In the genomic region with DNA sequence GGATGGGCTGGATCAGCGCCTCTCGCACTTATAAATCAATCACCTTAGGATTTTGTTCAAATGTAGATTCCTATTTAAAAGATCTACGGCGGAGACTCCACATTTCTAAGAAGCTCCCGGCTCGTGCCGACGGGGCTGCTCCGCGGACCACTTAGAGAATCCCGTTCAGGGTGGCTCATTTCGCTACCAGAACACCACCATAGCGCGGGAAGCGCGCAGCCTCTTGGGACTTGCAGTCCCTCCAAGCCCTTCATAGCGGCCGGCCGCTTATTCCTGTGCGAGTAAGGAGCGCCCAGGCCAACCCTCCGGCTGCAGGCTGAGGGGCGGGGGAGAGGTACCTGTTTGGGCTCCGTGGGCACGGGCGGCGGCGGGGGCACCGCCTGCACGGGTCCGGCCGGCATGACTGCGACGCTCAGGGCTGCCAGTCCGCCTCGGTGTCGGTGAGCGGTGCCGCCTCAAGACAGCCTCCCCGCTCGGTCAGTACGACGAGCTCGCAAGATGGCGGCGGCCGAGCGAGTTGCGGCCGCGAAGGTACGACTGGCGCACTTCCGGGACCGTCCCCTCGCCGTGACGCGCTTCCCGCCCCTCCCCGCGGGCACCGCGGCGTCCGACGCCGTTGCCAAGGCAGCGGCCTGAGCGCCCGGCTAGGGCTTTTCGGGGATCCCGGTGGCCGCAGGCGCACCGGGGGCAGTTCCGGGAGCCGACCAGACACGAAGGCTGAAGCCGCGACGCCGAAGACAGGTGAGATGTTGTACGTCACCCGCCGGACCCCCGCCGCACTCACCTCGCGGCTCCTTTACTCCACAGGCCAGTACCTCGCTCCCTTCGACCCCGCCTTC, we compare ENCODE assay signal across 8 cellular contexts. TPM values are rescaled to one million over a fixed set of nuclear protein-coding genes. Genes with fewer than 3 reads are reported as not detected.
A peak's percentile ranks its signal among the peaks of the same experiment; 100 is the strongest.
DNase-seq lines count a peak whose midpoint lies in the region; ATAC-seq, FAIRE-seq and TF ChIP-seq lines count a peak whose summit lies in the region.

TSS of gene CCDC157 (plus strand) at position 616 of the 839 bp plus-strand sequence. CDS start 8,994 bp downstream, outside the sequence.
TSS of gene SF3A1 (minus strand) at position 503 of the 839 bp plus-strand sequence. CDS start at position 401, 102 bp downstream.

- in situ Hi-C loops in HepG2 (cut with HindIII; ENCODE audit: extremely low pct_ligation_motif_present, low pct_unique_long_range_greater_than_20kb), result no loop called here

- WGBS in HepG2 (ENCODE audit: low lambda C conversion rate), result 4% methylated on average over 14 of the region's 93 CpGs

- H3K27me3 ChIP-seq in HepG2 (ENCODE audit: control insufficient read depth in 1 of 2, insufficient read depth in 2 of 2, low read length in 2 of 2), result no peaks in the 10 kb centered on the region; a peak in 2 of 5 replicates

- H3K4me1 Mint-ChIP-seq in dendritic cell treated with granulocyte-macrophage colony-stimulating factor and Interleukin-4, amounts not matched to agents 40 ng/mL and 50 ng/mL, for 4 days (ENCODE audit: low read depth), result peaks cover 46% of the 10 kb centered on the region

- peak within 1 kb of the TSS; percentile 91 for H3K27ac ChIP-seq in C4-2B
- H3K27ac ChIP-seq in HepG2 (ENCODE audit: extremely low read length, insufficient read depth, low read length), result peak within 1 kb of the TSS; percentile 93

- peaks cover 50% of the 10 kb centered on the region for H3K4me1 ChIP-seq in HepG2 (ENCODE audit: insufficient read depth, low read length)

- peaks cover 19% of the 10 kb centered on the region for H4K20me1 ChIP-seq in HepG2 (ENCODE audit: insufficient read depth, low read length)

- H3K9ac ChIP-seq in HepG2 (ENCODE audit: insufficient read depth, low read depth, low read length), result peak within 1 kb of the TSS; percentile 99

- ATAC-seq in GM19328 (IDR thresholded peaks at IDR 0.05; ENCODE audit: unreplicated experiment) (peak; percentile 87), HG03460 (IDR thresholded peaks at IDR 0.05; ENCODE audit: unreplicated experiment) (peak; percentile 84), HepG2 (peak; percentile 97)

- peaks cover 37% of the 10 kb centered on the region for H3K36me3 Mint-ChIP-seq in dendritic cell treated with granulocyte-macrophage colony-stimulating factor and Interleukin-4, amounts not matched to agents 40 ng/mL and 50 ng/mL, for 4 days (ENCODE audit: low read depth)

- no TSS peak for BruUV-seq in HepG2 (replicated peaks; lab: Mats Ljungman, UMichigan)

- no peak for TF ChIP-seq RAD21 in HepG2 (CRISPR knock-in tag; IDR thresholded peaks at IDR 0.05)

- no peaks in the 10 kb centered on the region for H3K9me3 ChIP-seq in HepG2 (ENCODE audit: low read length)

- no peak within 1 kb of the TSS for H2AFZ ChIP-seq in HepG2 (ENCODE audit: low read length)

- no peak for TF ChIP-seq EP300 in HepG2 (IDR thresholded peaks at IDR 0.05; ENCODE audit: low read depth in 2 of 2, low read length in 2 of 2)
- TF ChIP-seq EP300 in HepG2 (CRISPR knock-in tag; IDR thresholded peaks at IDR 0.05; ENCODE audit: borderline replicate concordance), result peak; percentile 40; the same call in 1 of the 2 replicates

- H3K4me3 Mint-ChIP-seq in dendritic cell treated with granulocyte-macrophage colony-stimulating factor and Interleukin-4, amounts not matched to agents 40 ng/mL and 50 ng/mL, for 4 days, result peak within 1 kb of the TSS; percentile 73

- H3K36me3 ChIP-seq in HepG2 (replicated peaks in 1 of 2; ENCODE audit: control insufficient read depth in 1 of 2, insufficient read depth in 2 of 2, low read length in 2 of 2), result peaks cover 9 to 27% of the 10 kb centered on the region in 2 experiments; a peak in 4 of 5 replicates

- CTCF ChIA-PET in HepG2 (lab: Yijun Ruan, JAX; ENCODE audit: low intra/inter-chr PET ratio, low total read pairs), result no interaction called here

- peak within 1 kb of the TSS; percentile 83 for H3K4me2 ChIP-seq in HepG2 (ENCODE audit: low read depth, low read length)

- FAIRE-seq in HepG2 (lab: Jason Lieb, UNC), result peak; percentile 40

- POLR2A ChIA-PET in HepG2 (lab: Yijun Ruan, JAX), result interaction anchor here (0.7 to 2.0 kb wide), 16 partner anchors 10 to 93 kb away, joined by 3 to 39 read pairs (median 4); partner anchors contain the start of genes CASTOR1, RNF215 and TBC1D10A

- TF ChIP-seq POLR2A in HepG2 (IDR thresholded peaks at IDR 0.05; ENCODE audit: insufficient read depth in 1 of 2, low read depth in 2 of 2, low read length in 2 of 2), result peak; percentile 94 to 96

- H3K9me3 Mint-ChIP-seq in dendritic cell treated with granulocyte-macrophage colony-stimulating factor and Interleukin-4, amounts not matched to agents 40 ng/mL and 50 ng/mL, for 4 days, result no peaks in the 10 kb centered on the region

- TF ChIP-seq CTCF in C4-2B (conservative IDR thresholded peaks at IDR 0.05) (no peak), HepG2 (CRISPR knock-in tag; IDR thresholded peaks at IDR 0.05) (peak; percentile 19; the same call in 1 of the 2 replicates)

- intact Hi-C loops in dendritic cell treated with granulocyte-macrophage colony-stimulating factor and Interleukin-4, amounts not matched to agents 40 ng/mL and 50 ng/mL, for 4 days (cut with micrococcal nuclease), result loop anchor here (1.0 to 2.0 kb wide), 4 partner anchors 30 to 68 kb away; partner anchors contain the start of genes CASTOR1, MTFP1, RNF215 and TBC1D10A
- intact Hi-C loops in HepG2 (cut with micrococcal nuclease; ENCODE audit: unreplicated experiment), result no loop called here

- H3K27me3 Mint-ChIP-seq in dendritic cell treated with granulocyte-macrophage colony-stimulating factor and Interleukin-4, amounts not matched to agents 40 ng/mL and 50 ng/mL, for 4 days, result peaks cover 9% of the 10 kb centered on the region

- peak within 1 kb of the TSS; percentile 67 for H3K27ac Mint-ChIP-seq in dendritic cell treated with granulocyte-macrophage colony-stimulating factor and Interleukin-4, amounts not matched to agents 40 ng/mL and 50 ng/mL, for 4 days

- DNase-seq in NCI-H526 treated with DMSO at 0.1 percent for 48 hours (lab: John Stamatoyannopoulos, UW), result peak; percentile 72
- peak; percentile 69 to 80 for DNase-seq in activated CD4-positive, alpha-beta T cell treated with anti-CD3 and anti-CD28 coated beads, Interleukin-2, amount 50 U/mL, for 24 hours (ENCODE audit: low read depth in 1 of 2, low spot score in 1 of 2)
- peak; percentile 88 for DNase-seq in HepG2 (ENCODE audit: low spot score)
- peak; percentile 71 for DNase-seq in stimulated activated CD4-positive, alpha-beta T cell treated with anti-CD3 and anti-CD28 coated beads, Interleukin-2, amount 100 ng/mL, for 4 hours (ENCODE audit: low read depth)

- peaks cover 27% of the 10 kb centered on the region for H3K79me2 ChIP-seq in HepG2 (ENCODE audit: insufficient read depth, low read length)

- H3K4me3 ChIP-seq in HepG2 (replicated peaks in 1 of 3; ENCODE audit: insufficient read depth in 1 of 3, low read depth in 2 of 3, low read length in 3 of 3), result peak within 1 kb of the TSS; percentile 89 to 99 (median 96)

RNA-seq across cellular contexts. Expression of gene CCDC157, which starts in this region (rescaled TPM):
- total RNA-seq in HepG2 (2016; rRNA removed; fragmentation: Illumina TruSeq; extraction: Trizol), result 0.98 and 1.6 TPM in 2 replicates
- 2.1 and 2.2 TPM in 2 replicates for total RNA-seq in HepG2 (2016; cell fraction: cytosol; rRNA removed; fragmentation: Illumina TruSeq; extraction: Trizol; ENCODE audit: low read depth)
- total RNA-seq in HepG2 (2016; cell fraction: insoluble cytoplasmic fraction; rRNA removed; fragmentation: Illumina TruSeq; extraction: Trizol), result 0.79 and 1.9 TPM in 2 replicates
- total RNA-seq in HepG2 (2016; cell fraction: membrane; rRNA removed; fragmentation: Illumina TruSeq; extraction: Trizol), result 1.9 and 3.1 TPM in 2 replicates
- total RNA-seq in HepG2 (2016; cell fraction: nucleus; rRNA removed; fragmentation: Illumina TruSeq; extraction: Trizol), result 1.4 and 1.6 TPM in 2 replicates
- 1.4 and 2.3 TPM in 2 replicates for polyA plus RNA-seq in HepG2 (2011; rRNA removed)
- 1.1 and 1.8 TPM in 2 replicates for polyA plus RNA-seq in HepG2 (2011; cell fraction: cytosol; rRNA removed)
- 5.8 and 7.1 TPM in 2 replicates for polyA plus RNA-seq in HepG2 (2011; cell fraction: nucleus; rRNA removed)
- 0.64 and 1.3 TPM in 2 replicates for polyA plus RNA-seq in HepG2 (2012)
- polyA plus RNA-seq in HepG2 (2016; cell fraction: cytosol; fragmentation: Illumina TruSeq; extraction: Trizol; ENCODE audit: low read depth), result 3.4 and 4.1 TPM in 2 replicates
- 1.2 and 1.5 TPM in 2 replicates for polyA plus RNA-seq in HepG2 (2016; cell fraction: insoluble cytoplasmic fraction; fragmentation: Illumina TruSeq; extraction: Trizol; ENCODE audit: low read depth)
- polyA plus RNA-seq in HepG2 (2016; cell fraction: membrane; fragmentation: Illumina TruSeq; extraction: Trizol; ENCODE audit: low read depth), result 2.2 and 3.2 TPM in 2 replicates
- polyA plus RNA-seq in HepG2 (2016; cell fraction: nucleus; fragmentation: Illumina TruSeq; extraction: Trizol; ENCODE audit: insufficient read depth, low read depth), result 3.1 and 3.2 TPM in 2 replicates
- 2.6 and 4.7 TPM in 2 replicates for polyA minus RNA-seq in HepG2 (2011; rRNA and poly(A)+ RNA removed; ENCODE audit: low replicate concordance)
- 0.79 and 1.4 TPM in 2 replicates for polyA minus RNA-seq in HepG2 (2011; cell fraction: cytosol; rRNA and poly(A)+ RNA removed)
- 1.9 and 3.0 TPM in 2 replicates for polyA minus RNA-seq in HepG2 (2011; cell fraction: nucleus; rRNA and poly(A)+ RNA removed)

RNA-seq across cellular contexts. Expression of gene SF3A1, which starts in this region (rescaled TPM):
- 22.0 and 31.8 TPM in 2 replicates for total RNA-seq in HepG2 (2016; rRNA removed; fragmentation: Illumina TruSeq; extraction: Trizol)
- 9.8 and 11.6 TPM in 2 replicates for total RNA-seq in HepG2 (2016; cell fraction: cytosol; rRNA removed; fragmentation: Illumina TruSeq; extraction: Trizol; ENCODE audit: low read depth)
- 20.9 and 27.0 TPM in 2 replicates for total RNA-seq in HepG2 (2016; cell fraction: insoluble cytoplasmic fraction; rRNA removed; fragmentation: Illumina TruSeq; extraction: Trizol)
- total RNA-seq in HepG2 (2016; cell fraction: membrane; rRNA removed; fragmentation: Illumina TruSeq; extraction: Trizol), result 13.8 and 16.2 TPM in 2 replicates
- total RNA-seq in HepG2 (2016; cell fraction: nucleus; rRNA removed; fragmentation: Illumina TruSeq; extraction: Trizol), result 23.6 and 29.5 TPM in 2 replicates
- polyA plus RNA-seq in HepG2 (2011; rRNA removed), result 10.0 and 16.2 TPM in 2 replicates
- polyA plus RNA-seq in HepG2 (2011; cell fraction: cytosol; rRNA removed), result 5.3 and 6.6 TPM in 2 replicates
- polyA plus RNA-seq in HepG2 (2011; cell fraction: nucleus; rRNA removed), result 42.5 and 51.9 TPM in 2 replicates
- polyA plus RNA-seq in HepG2 (2012), result 38.4 and 47.2 TPM in 2 replicates
- 5.6 and 6.5 TPM in 2 replicates for polyA plus RNA-seq in HepG2 (2016; cell fraction: cytosol; fragmentation: Illumina TruSeq; extraction: Trizol; ENCODE audit: low read depth)
- polyA plus RNA-seq in HepG2 (2016; cell fraction: insoluble cytoplasmic fraction; fragmentation: Illumina TruSeq; extraction: Trizol; ENCODE audit: low read depth), result 22.2 and 52.1 TPM in 2 replicates
- 8.5 and 15.3 TPM in 2 replicates for polyA plus RNA-seq in HepG2 (2016; cell fraction: membrane; fragmentation: Illumina TruSeq; extraction: Trizol; ENCODE audit: low read depth)
- polyA plus RNA-seq in HepG2 (2016; cell fraction: nucleus; fragmentation: Illumina TruSeq; extraction: Trizol; ENCODE audit: insufficient read depth, low read depth), result 40.6 and 47.6 TPM in 2 replicates
- polyA minus RNA-seq in HepG2 (2011; rRNA and poly(A)+ RNA removed; ENCODE audit: low replicate concordance), result 43.5 and 95.1 TPM in 2 replicates
- 61.1 and 71.4 TPM in 2 replicates for polyA minus RNA-seq in HepG2 (2011; cell fraction: cytosol; rRNA and poly(A)+ RNA removed)
- polyA minus RNA-seq in HepG2 (2011; cell fraction: nucleus; rRNA and poly(A)+ RNA removed), result 49.2 and 53.6 TPM in 2 replicates

Comparison
In these comparisons a context has a peak if more than half of its experiments do, and no peak if none do; other contexts are left out.
1. Peak in every context shown above with its lines: DNase-seq, ATAC-seq, H3K4me3 ChIP-seq and H3K27ac ChIP-seq.